ENCODE assay signal across 15 cellular contexts in genomic region chr15:68129072-68129471, GRCh38.
DNase-seq lines count a peak whose midpoint lies in the region; ATAC-seq, FAIRE-seq and TF ChIP-seq lines count a peak whose summit lies in the region.
"Had no signal": no experiment of that assay in that cellular context is flagged by ENCODE, and none has a peak within 500 bp of the region (broad histone marks: within the 10 kb centered on the region; RNA-seq: fewer than 3 reads in every experiment).

No MANE protein-coding gene starts in this region.

- H3K9me3 ChIP-seq in HepG2 (ENCODE audit: low read length) (no peaks in the 10 kb centered on the region), right lobe of liver (no peaks in the 10 kb centered on the region), neutrophil (no peaks in the 10 kb centered on the region)
- H3K9me3 ChIP-seq: Caco-2 had no signal

- ATAC-seq in HepG2 (no peak), right lobe of liver (no peak), WTC11 (no peak)
- ATAC-seq: CD8-positive, alpha-beta T cell had no signal

- H3K27ac ChIP-seq in HepG2 (ENCODE audit: extremely low read length, insufficient read depth, low read length) = no peak overlapping the region
- no peak overlapping the region for H3K27ac ChIP-seq in right lobe of liver
- H3K27ac ChIP-seq in neutrophil = peak overlapping the region; percentile 28
- H3K27ac ChIP-seq: GM23248 had no signal

- H3K36me3 ChIP-seq in HepG2 (replicated peaks in 1 of 2; ENCODE audit: control insufficient read depth in 1 of 2, insufficient read depth in 2 of 2, low read length in 2 of 2) (no peaks in the 10 kb centered on the region), right lobe of liver (no peaks in the 10 kb centered on the region), neutrophil (no peaks in the 10 kb centered on the region)

- no peak overlapping the region for H3K4me3 ChIP-seq in HepG2 (replicated peaks in 1 of 3; ENCODE audit: insufficient read depth in 1 of 3, low read depth in 2 of 3, low read length in 3 of 3)
- no peak overlapping the region for H3K4me3 ChIP-seq in right lobe of liver
- no peak overlapping the region for H3K4me3 ChIP-seq in neutrophil (ENCODE audit: low read depth in 1 of 2, low read length in 1 of 2)
- H3K4me3 ChIP-seq: GM23248 had no signal

- FAIRE-seq in HepG2 (lab: Jason Lieb, UNC) = no peak
- FAIRE-seq: GM12892, H1 had no signal

- no peaks in the 10 kb centered on the region; the same call in 1 of the 2 replicates for H4K20me1 ChIP-seq in HepG2 (ENCODE audit: insufficient read depth, low read length)

- TF ChIP-seq POLR2A in HepG2 (IDR thresholded peaks at IDR 0.05; ENCODE audit: insufficient read depth in 1 of 2, low read depth in 2 of 2, low read length in 2 of 2) (no peak), right lobe of liver (IDR thresholded peaks at IDR 0.05) (no peak)

- H3K27ac Mint-ChIP-seq in WTC11 = no peak overlapping the region
- H3K27ac Mint-ChIP-seq: CD8-positive, alpha-beta T cell had no signal

- no peaks in the 10 kb centered on the region for H3K4me1 ChIP-seq in HepG2 (ENCODE audit: insufficient read depth, low read length)
- H3K4me1 ChIP-seq in right lobe of liver = peaks cover 0 to 23% (median 2%) of the 10 kb centered on the region in 4 donors
- peaks cover 0 to 8% of the 10 kb centered on the region in 2 experiments for H3K4me1 ChIP-seq in neutrophil (ENCODE audit: control insufficient read depth in 1 of 2, insufficient read depth in 1 of 2, low read depth in 1 of 2, low read length in 1 of 2)
- H3K4me1 ChIP-seq: Caco-2 had no signal

- in situ Hi-C loops in HepG2 (cut with HindIII; ENCODE audit: extremely low pct_ligation_motif_present, low pct_unique_long_range_greater_than_20kb) = no loop called here

- intact Hi-C loops in HepG2 (cut with micrococcal nuclease; ENCODE audit: unreplicated experiment) (no loop called here), right lobe of liver (cut with DNase I) (no loop called here)

- CTCF ChIA-PET in HepG2 (lab: Yijun Ruan, JAX; ENCODE audit: low intra/inter-chr PET ratio, low total read pairs) = no interaction called here
- CTCF ChIA-PET in WTC11 (lab: Charles Lee) = interaction anchor here (2.1 kb wide), 1 partner anchor 266 kb away, joined by 4 read pairs; no protein-coding TSS in a partner anchor

- H3K9me3 Mint-ChIP-seq in WTC11 = no peaks in the 10 kb centered on the region
- H3K9me3 Mint-ChIP-seq: CD8-positive, alpha-beta T cell had no signal

- H3K4me3 Mint-ChIP-seq in WTC11 = no peak overlapping the region
- H3K4me3 Mint-ChIP-seq: CD8-positive, alpha-beta T cell had no signal

- no peaks in the 10 kb centered on the region for H3K4me1 Mint-ChIP-seq in WTC11

- 95% methylated on average over 3 of the region's 3 CpGs for WGBS in HepG2 (ENCODE audit: low lambda C conversion rate)
- WGBS in right lobe of liver (ENCODE audit: insufficient coverage, low coverage, low lambda C conversion rate, missing lambda C conversion rate) = 79% methylated on average over 3 of the region's 3 CpGs

- 0 out of 2 replicates have a peak, but pooled peaks cover 2% of the 10 kb centered on the region for H3K36me3 Mint-ChIP-seq in WTC11

- TF ChIP-seq EP300 in HepG2 (IDR thresholded peaks at IDR 0.05; ENCODE audit: low read depth in 2 of 2, low read length in 2 of 2) (no peak), HepG2 (CRISPR knock-in tag; IDR thresholded peaks at IDR 0.05; ENCODE audit: borderline replicate concordance) (no peak)

- DNase-seq in HepG2 (ENCODE audit: low spot score) (no peak), right lobe of liver (no peak), WTC11 (ENCODE audit: low spot score) (no peak), DMS153 (lab: John Stamatoyannopoulos, UW) (no peak)
- DNase-seq in stimulated activated CD4-positive, alpha-beta T cell treated with anti-CD3 and anti-CD28 coated beads, Interleukin-4, amount 100 ng/mL, for 24 hours = no peak
- DNase-seq: C1 segment of cervical spinal cord; Caco-2; CD8-positive, alpha-beta T cell; DND-41; GM23248; H7; HCEC 1CT had no signal

- TF ChIP-seq RAD21 in HepG2 (CRISPR knock-in tag; IDR thresholded peaks at IDR 0.05) = no peak

- H3K27me3 ChIP-seq in HepG2 (ENCODE audit: control insufficient read depth in 1 of 2, insufficient read depth in 2 of 2, low read length in 2 of 2) (no peaks in the 10 kb centered on the region), right lobe of liver (no peaks in the 10 kb centered on the region), neutrophil (no peaks in the 10 kb centered on the region)

- H3K4me2 ChIP-seq in HepG2 (ENCODE audit: low read depth, low read length) = no peak overlapping the region

- H3K9ac ChIP-seq in HepG2 (ENCODE audit: insufficient read depth, low read depth, low read length) = no peak overlapping the region
- H3K9ac ChIP-seq: GM23248 had no signal

- BruUV-seq in HepG2 (replicated peaks; lab: Mats Ljungman, UMichigan) = no TSS peak

- no peak overlapping the region for H2AFZ ChIP-seq in HepG2 (ENCODE audit: low read length)
- H2AFZ ChIP-seq: GM23248 had no signal

- no peaks in the 10 kb centered on the region for H3K27me3 Mint-ChIP-seq in WTC11 (ENCODE audit: low read depth)

- POLR2A ChIA-PET in HepG2 (lab: Yijun Ruan, JAX) (no interaction called here), WTC11 (lab: Charles Lee) (no interaction called here)

- TF ChIP-seq CTCF in HepG2 (CRISPR knock-in tag; IDR thresholded peaks at IDR 0.05) = no peak
- TF ChIP-seq CTCF in right lobe of liver (IDR thresholded peaks at IDR 0.05) = no peak
- no peak for TF ChIP-seq CTCF in WTC11 (IDR thresholded peaks at IDR 0.05)
- TF ChIP-seq CTCF in neutrophil (IDR thresholded peaks at IDR 0.05) = no peak

- peaks cover 25% of the 10 kb centered on the region for H3K79me2 ChIP-seq in HepG2 (ENCODE audit: insufficient read depth, low read length)

TF ChIP-seq in HepG2, 621 proteins besides CTCF, POLR2A, EP300 and RAD21:
- TF ChIP-seq ZNF121 (CRISPR knock-in tag; IDR thresholded peaks at IDR 0.05) (peak; percentile 52), HMG20A (CRISPR knock-in tag; IDR thresholded peaks at IDR 0.05; ENCODE audit: borderline replicate concordance) (no peak), TCF7 (IDR thresholded peaks at IDR 0.05; ENCODE audit: low read depth) (no peak)

TF ChIP-seq in WTC11, 78 proteins besides CTCF, POLR2A, EP300 and RAD21:
- TF ChIP-seq PRRX2 (CRISPR knock-in tag; IDR thresholded peaks at IDR 0.05) = no peak
- TF ChIP-seq ZNF121 (CRISPR knock-in tag; IDR thresholded peaks at IDR 0.05) = peak; percentile 66; the same call in 1 of the 2 replicates

Comparison
In these comparisons a context has a peak if more than half of its experiments do, and no peak if none do; other contexts are left out.
1. Of the 50 proteins assayed by ChIP-seq in both HepG2 and WTC11: peak only in HepG2: none; only in WTC11: none; in both: ZNF121; in neither: 49.